19 cellular contexts compared by ENCODE assay signal in the genomic region with DNA sequence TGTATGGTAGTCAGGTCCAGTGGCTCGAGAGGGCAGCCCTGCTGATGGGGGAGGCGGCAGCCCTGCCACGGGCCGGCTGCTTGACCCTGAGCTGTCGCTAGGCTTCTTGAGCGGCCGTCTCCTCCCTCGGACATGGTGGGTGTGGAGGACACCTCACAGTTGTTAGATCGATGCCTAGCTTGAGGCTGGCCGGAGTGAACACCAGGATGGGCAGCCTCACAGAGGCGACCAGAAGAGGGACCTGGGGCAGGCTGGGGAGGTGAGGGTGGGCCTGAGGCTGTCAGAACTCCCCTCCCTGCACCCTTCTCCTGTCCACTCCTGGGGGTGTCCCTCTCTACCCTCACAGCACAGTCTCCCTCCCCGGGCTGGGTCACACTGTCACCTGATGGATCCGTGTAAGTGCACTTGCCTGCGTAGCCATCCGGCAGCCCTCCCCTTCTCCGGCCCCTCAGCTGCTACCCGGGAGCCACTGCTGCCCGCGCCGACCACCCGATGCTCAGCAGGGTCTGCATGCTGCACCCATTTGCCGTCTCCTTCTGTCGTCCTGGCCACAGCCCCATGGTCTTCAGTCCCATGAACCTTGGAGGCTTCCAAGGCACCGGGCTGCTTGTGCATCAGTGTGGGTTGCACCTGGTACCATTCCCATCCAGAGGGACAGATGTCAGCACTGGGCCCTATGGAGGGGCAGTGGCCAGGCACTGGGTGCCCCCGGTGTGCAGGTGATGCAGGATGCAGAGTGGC.
DNase-seq lines count a peak whose midpoint lies in the region; ATAC-seq and TF ChIP-seq lines count a peak whose summit lies in the region.
"Had no signal": no experiment of that assay in that cellular context is flagged by ENCODE, and none has a peak within 500 bp of the region (broad histone marks: within the 10 kb centered on the region; RNA-seq: fewer than 3 reads in every experiment).

No MANE protein-coding gene starts in this region.

- peaks cover 0 to 2% of the 10 kb centered on the region in 2 donors for H3K27me3 Mint-ChIP-seq in CD8-positive, alpha-beta memory T cell
- H3K27me3 Mint-ChIP-seq in naive thymus-derived CD4-positive, alpha-beta T cell: no peaks in the 10 kb centered on the region
- H3K27me3 Mint-ChIP-seq: CD4-positive, alpha-beta memory T cell; CD4-positive, CD25-positive, alpha-beta regulatory T cell had no signal

- H4K8ac ChIP-seq in IMR-90 (ENCODE audit: low read depth in 2 of 2, low read length in 2 of 2) (no peak overlapping the region), neuronal stem cell (ENCODE audit: low read depth, low read length) (no peak overlapping the region)

- H3K14ac ChIP-seq in IMR-90 (replicated peaks; ENCODE audit: low read depth, low read length) (no peak overlapping the region), neuronal stem cell (ENCODE audit: low read length) (peak overlapping the region; percentile 25)

- no peak for TF ChIP-seq RAD21 in IMR-90 (IDR thresholded peaks at IDR 0.05; ENCODE audit: low read length)

- H2BK12ac ChIP-seq in neuronal stem cell (ENCODE audit: low read length): no peak overlapping the region

- H2BK15ac ChIP-seq in IMR-90 (ENCODE audit: low read depth, low read length) (no peak overlapping the region), neuronal stem cell (ENCODE audit: low read length) (no peak overlapping the region)

- H2BK120ac ChIP-seq in IMR-90 (ENCODE audit: low read depth, low read length) (no peak overlapping the region), neuronal stem cell (ENCODE audit: low read depth, low read length) (no peak overlapping the region)

- H2BK5ac ChIP-seq in IMR-90 (ENCODE audit: low read depth, low read length, poor library complexity, severe bottlenecking) (no peak overlapping the region), neuronal stem cell (ENCODE audit: low read length) (no peak overlapping the region)

- no peak overlapping the region for H3K4ac ChIP-seq in IMR-90 (ENCODE audit: low read depth, low read length)
- H3K4ac ChIP-seq in neuronal stem cell (ENCODE audit: low read length): no peak overlapping the region

- H3K79me1 ChIP-seq in IMR-90 (ENCODE audit: low read depth in 1 of 2, low read length in 2 of 2) (peaks cover 0 to 5% of the 10 kb centered on the region in 2 experiments; a peak in 1 of 4 replicates), neuronal stem cell (ENCODE audit: low read depth, low read length) (peaks cover 7% of the 10 kb centered on the region)

- WGBS in IMR-90 (ENCODE audit: extremely low coverage in 2 of 2, insufficient read length in 1 of 2), 2 experiments: 94% methylated on average over 12 of the region's 25 CpGs; no CpG with 5 or more reads in 1 of the 2 experiments
- WGBS in body of pancreas, 2 donors: 59 to 67% methylated on average over 9 to 25 of the region's 25 CpGs
- WGBS in neuronal stem cell (ENCODE audit: extremely low coverage in 2 of 2, insufficient read length in 2 of 2, insufficient replicate concordance in 1 of 2), 2 donors: no CpG with 5 or more reads among the region's 25 CpGs

- TF ChIP-seq POLR2A in IMR-90 (IDR thresholded peaks at IDR 0.05; ENCODE audit: low read depth, low read length) (no peak), body of pancreas (IDR thresholded peaks at IDR 0.05) (no peak)

- H4K91ac ChIP-seq in IMR-90 (ENCODE audit: insufficient read depth, low read depth, low read length) (no peak overlapping the region), neuronal stem cell (ENCODE audit: low read depth, low read length, poor library complexity) (no peak overlapping the region)

- DNase-seq in left ventricle myocardium superior (peak; percentile 25), Right ventricle myocardium inferior (ENCODE audit: missing footprints) (no peak), IMR-90 (no peak), body of pancreas (peak in 3 of 4 donors; percentile 45 to 70 (median 56)), neuronal stem cell (ENCODE audit: low spot score) (no peak)
- no peak for DNase-seq in CD8-positive, alpha-beta memory T cell
- no peak for DNase-seq in naive thymus-derived CD4-positive, alpha-beta T cell
- DNase-seq: 8988T; ACHN; BE2C; Caco-2; Calu3; CD4-positive, alpha-beta memory T cell; CD4-positive, CD25-positive, alpha-beta regulatory T cell; DMS79 treated with DMSO at 0.1 percent for 48 hours; GF-D8 had no signal

- no peak overlapping the region for H2BK20ac ChIP-seq in IMR-90 (ENCODE audit: low read depth, low read length)

- H3K4me2 ChIP-seq in IMR-90 (ENCODE audit: low read depth, low read length): no peak overlapping the region
- H3K4me2 ChIP-seq in neuronal stem cell (ENCODE audit: insufficient read depth, low read length, poor library complexity, severe bottlenecking): no peak overlapping the region
- H3K4me2 ChIP-seq: BLaER1 had no signal

- H3K23ac ChIP-seq in IMR-90 (ENCODE audit: low read depth, low read length) (no peak overlapping the region), neuronal stem cell (ENCODE audit: low read depth, low read length, poor library complexity) (no peak overlapping the region)

- peak overlapping the region; percentile 15 for H2AK9ac ChIP-seq in IMR-90 (replicated peaks; ENCODE audit: low read depth, low read length, poor library complexity)

- H3K18ac ChIP-seq in IMR-90 (ENCODE audit: low read depth, low read length) (no peak overlapping the region), neuronal stem cell (ENCODE audit: low read length) (no peak overlapping the region)

- H3K4me3 Mint-ChIP-seq in CD8-positive, alpha-beta memory T cell: no peak overlapping the region
- H3K4me3 Mint-ChIP-seq in naive thymus-derived CD4-positive, alpha-beta T cell: no peak overlapping the region
- H3K4me3 Mint-ChIP-seq: CD14-positive monocyte; CD4-positive, alpha-beta memory T cell had no signal

- H4K5ac ChIP-seq in IMR-90 (ENCODE audit: low read depth, low read length): no peak overlapping the region

- H3K9ac ChIP-seq in IMR-90 (ENCODE audit: low read depth, low read length) (no peak overlapping the region), neuronal stem cell (ENCODE audit: low read depth, low read length, poor library complexity) (no peak overlapping the region)
- H3K9ac ChIP-seq: BLaER1 had no signal

- POLR2A ChIA-PET in IMR-90 (lab: Charles Lee; ENCODE audit: unreplicated experiment): no interaction called here
- POLR2A ChIA-PET in CD8-positive, alpha-beta memory T cell (lab: Charles Lee): no interaction called here
- POLR2A ChIA-PET in naive thymus-derived CD4-positive, alpha-beta T cell (lab: Charles Lee): no interaction called here

- BruUV-seq in IMR-90 (replicated peaks; lab: Mats Ljungman, UMichigan): no TSS peak

- H4K20me1 ChIP-seq in IMR-90 (ENCODE audit: insufficient read depth, low read length): no peaks in the 10 kb centered on the region

- no peaks in the 10 kb centered on the region for H3K27me3 ChIP-seq in IMR-90 (ENCODE audit: control insufficient read depth, insufficient read depth, low read length)
- no peaks in the 10 kb centered on the region for H3K27me3 ChIP-seq in body of pancreas
- peaks cover 0 to 6% (median 0%) of the 10 kb centered on the region in 3 experiments for H3K27me3 ChIP-seq in neuronal stem cell (ENCODE audit: control insufficient read depth in 3 of 3, insufficient read depth in 3 of 3, low read depth in 1 of 3, low read length in 3 of 3)
- no peaks in the 10 kb centered on the region for H3K27me3 ChIP-seq in CD8-positive, alpha-beta memory T cell (ENCODE audit: insufficient read depth, low read length, poor library complexity, severe bottlenecking)
- no peaks in the 10 kb centered on the region for H3K27me3 ChIP-seq in naive thymus-derived CD4-positive, alpha-beta T cell (ENCODE audit: control insufficient read depth in 2 of 2, insufficient read depth in 2 of 2, low read length in 2 of 2)
- H3K27me3 ChIP-seq: BE2C had no signal

- no peaks in the 10 kb centered on the region for H3K9me3 Mint-ChIP-seq in CD8-positive, alpha-beta memory T cell
- H3K9me3 Mint-ChIP-seq in naive thymus-derived CD4-positive, alpha-beta T cell: peaks cover 0 to 6% (median 0%) of the 10 kb centered on the region in 11 donors
- H3K9me3 Mint-ChIP-seq: CD4-positive, CD25-positive, alpha-beta regulatory T cell had no signal

- dilution Hi-C loops in IMR-90 (cut with HindIII; ENCODE audit: low sequenced_read_pairs, unreplicated experiment): no loop called here

- no peak overlapping the region for H3K27ac ChIP-seq in IMR-90 (ENCODE audit: insufficient read depth, low read length)
- peak overlapping the region; percentile 52 to 78 (median 64) for H3K27ac ChIP-seq in body of pancreas
- H3K27ac ChIP-seq in neuronal stem cell (replicated peaks; ENCODE audit: low read length): no peak overlapping the region
- no peak overlapping the region for H3K27ac ChIP-seq in CD8-positive, alpha-beta memory T cell (ENCODE audit: low read depth, low read length)
- H3K27ac ChIP-seq in naive thymus-derived CD4-positive, alpha-beta T cell (ENCODE audit: low read depth, low read length): no peak overlapping the region
- H3K27ac ChIP-seq: BLaER1 had no signal

- H3K4me3 ChIP-seq in IMR-90 (ENCODE audit: insufficient read depth, low read depth, low read length) (no peak overlapping the region), body of pancreas (no peak overlapping the region), neuronal stem cell (ENCODE audit: low read length in 2 of 2) (no peak overlapping the region)
- H3K4me3 ChIP-seq in CD8-positive, alpha-beta memory T cell (ENCODE audit: low read length): no peak overlapping the region
- no peak overlapping the region for H3K4me3 ChIP-seq in naive thymus-derived CD4-positive, alpha-beta T cell (ENCODE audit: low read length)
- H3K4me3 ChIP-seq: BLaER1 had no signal

- CTCF ChIA-PET in IMR-90 (lab: Yijun Ruan, JAX): no interaction called here
- CTCF ChIA-PET in CD8-positive, alpha-beta memory T cell (lab: Charles Lee): no interaction called here
- CTCF ChIA-PET in naive thymus-derived CD4-positive, alpha-beta T cell (lab: Charles Lee): no interaction called here

- no peak overlapping the region for H3K56ac ChIP-seq in IMR-90 (ENCODE audit: extremely low read depth, insufficient read depth, low read length)

- ATAC-seq in left ventricle myocardium superior (no peak), Right ventricle myocardium inferior (no peak), IMR-90 (ENCODE audit: low read depth) (no peak), body of pancreas (no peak), HG02588 (IDR thresholded peaks at IDR 0.05; ENCODE audit: unreplicated experiment) (no peak)
- ATAC-seq in naive thymus-derived CD4-positive, alpha-beta T cell: no peak

- peaks cover 0 to 3% (median 2%) of the 10 kb centered on the region in 3 donors for H3K4me1 Mint-ChIP-seq in CD8-positive, alpha-beta memory T cell
- peaks cover 0 to 8% (median 0%) of the 10 kb centered on the region in 7 donors for H3K4me1 Mint-ChIP-seq in naive thymus-derived CD4-positive, alpha-beta T cell
- H3K4me1 Mint-ChIP-seq: CD14-positive monocyte had no signal

- H3K9me3 ChIP-seq in IMR-90 (ENCODE audit: control insufficient read depth, insufficient read depth, low read length) (peaks cover 2% of the 10 kb centered on the region; the same call in 1 of the 2 replicates), body of pancreas (no peaks in the 10 kb centered on the region), neuronal stem cell (replicated peaks in 1 of 2; ENCODE audit: control insufficient read depth in 2 of 2, insufficient read depth in 1 of 2, low read depth in 1 of 2, low read length in 2 of 2) (peaks cover 0 to 6% of the 10 kb centered on the region in 2 donors)
- H3K9me3 ChIP-seq in CD8-positive, alpha-beta memory T cell (ENCODE audit: low read length): no peaks in the 10 kb centered on the region
- no peaks in the 10 kb centered on the region for H3K9me3 ChIP-seq in naive thymus-derived CD4-positive, alpha-beta T cell (ENCODE audit: control insufficient read depth in 2 of 3, low read length in 3 of 3)
- H3K9me3 ChIP-seq: BE2C, BLaER1, Caco-2 had no signal

- H3K9me1 ChIP-seq in IMR-90 (ENCODE audit: insufficient read depth, low read length): peaks cover 14% of the 10 kb centered on the region

- H2AK5ac ChIP-seq in IMR-90 (ENCODE audit: low read depth, low read length) (no peak overlapping the region), neuronal stem cell (ENCODE audit: low read depth, low read length) (no peak overlapping the region)

- in situ Hi-C loops in IMR-90 (cut with MboI; ENCODE audit: low sequenced_read_pairs): no loop called here

- H3K36me3 Mint-ChIP-seq in CD8-positive, alpha-beta memory T cell: peaks cover 0 to 25% (median 2%) of the 10 kb centered on the region in 3 donors
- H3K36me3 Mint-ChIP-seq in naive thymus-derived CD4-positive, alpha-beta T cell: peaks cover 0 to 21% (median 1%) of the 10 kb centered on the region in 5 donors
- H3K36me3 Mint-ChIP-seq: CD4-positive, CD25-positive, alpha-beta regulatory T cell had no signal

- H2AFZ ChIP-seq in IMR-90 (replicated peaks; ENCODE audit: low read length, poor library complexity) (no peak overlapping the region), neuronal stem cell (ENCODE audit: low read length) (no peak overlapping the region)

- peak overlapping the region in 1 of 8 donors; percentile 68 for H3K27ac Mint-ChIP-seq in CD8-positive, alpha-beta memory T cell
- H3K27ac Mint-ChIP-seq in naive thymus-derived CD4-positive, alpha-beta T cell: peak overlapping the region in 1 of 9 donors; percentile 51
- H3K27ac Mint-ChIP-seq: CD14-positive monocyte; CD4-positive, alpha-beta memory T cell; CD4-positive, CD25-positive, alpha-beta regulatory T cell had no signal

- peaks cover 17% of the 10 kb centered on the region for H3K4me1 ChIP-seq in IMR-90 (ENCODE audit: control insufficient read depth, insufficient read depth, low read length)
- H3K4me1 ChIP-seq in body of pancreas: peaks cover 40% of the 10 kb centered on the region
- H3K4me1 ChIP-seq in neuronal stem cell (ENCODE audit: control insufficient read depth in 2 of 2, insufficient read depth in 1 of 2, low read depth in 1 of 2, low read length in 2 of 2): peaks cover 0 to 10% of the 10 kb centered on the region in 2 donors
- no peaks in the 10 kb centered on the region for H3K4me1 ChIP-seq in CD8-positive, alpha-beta memory T cell (ENCODE audit: insufficient read depth, low read length)
- H3K4me1 ChIP-seq in naive thymus-derived CD4-positive, alpha-beta T cell (ENCODE audit: control insufficient read depth in 2 of 2, insufficient read depth in 2 of 2, low read length in 2 of 2): no peaks in the 10 kb centered on the region
- H3K4me1 ChIP-seq: BE2C, Caco-2 had no signal

- TF ChIP-seq CTCF in IMR-90 (conservative IDR thresholded peaks at IDR 0.05; ENCODE audit: low read depth, low read length) (no peak), body of pancreas (IDR thresholded peaks at IDR 0.05) (no peak)

- intact Hi-C loops in left ventricle myocardium superior (cut with micrococcal nuclease): no loop called here
- intact Hi-C loops in Right ventricle myocardium inferior (cut with DNase I): no loop called here
- intact Hi-C loops in IMR-90 (cut with micrococcal nuclease): loop anchor here (10.0 kb wide), 1 partner anchor 312 kb away; no protein-coding TSS in a partner anchor
- intact Hi-C loops in body of pancreas (cut with DNase I): loop anchor here (10.0 kb wide), 1 partner anchor 52 kb away; no protein-coding TSS in a partner anchor
- intact Hi-C loops in naive thymus-derived CD4-positive, alpha-beta T cell (cut with micrococcal nuclease): no loop called here

- H3K36me3 ChIP-seq in IMR-90 (ENCODE audit: control insufficient read depth, insufficient read depth, low read length): peaks cover 5% of the 10 kb centered on the region; the same call in 1 of the 2 replicates
- H3K36me3 ChIP-seq in body of pancreas (replicated peaks in 1 of 2; ENCODE audit: insufficient read depth in 1 of 2, low read depth in 2 of 2): no peaks in the 10 kb centered on the region
- peaks cover 0 to 6% of the 10 kb centered on the region in 2 donors for H3K36me3 ChIP-seq in neuronal stem cell (replicated peaks in 1 of 2; ENCODE audit: control insufficient read depth in 2 of 2, insufficient read depth in 2 of 2, low read length in 2 of 2)
- peaks cover 9% of the 10 kb centered on the region for H3K36me3 ChIP-seq in CD8-positive, alpha-beta memory T cell (ENCODE audit: insufficient read depth, low read length)
- H3K36me3 ChIP-seq in naive thymus-derived CD4-positive, alpha-beta T cell (ENCODE audit: control insufficient read depth in 2 of 3, insufficient read depth in 3 of 3, low read length in 3 of 3): peaks cover 0 to 18% (median 0%) of the 10 kb centered on the region in 3 experiments
- H3K36me3 ChIP-seq: BE2C had no signal

Comparison
In these comparisons a context has a peak if more than half of its experiments do, and no peak if none do; other contexts are left out.
1. DNase-seq: peak in left ventricle myocardium superior (single experiment) and body of pancreas (3 of 4); none in Right ventricle myocardium inferior (single experiment), IMR-90 (single experiment), neuronal stem cell (single experiment), CD8-positive, alpha-beta memory T cell (0 of 5) and naive thymus-derived CD4-positive, alpha-beta T cell (0 of 9).
2. H3K27ac ChIP-seq: peak in body of pancreas (4 of 4); none in IMR-90 (single experiment), neuronal stem cell (single experiment), CD8-positive, alpha-beta memory T cell (single experiment) and naive thymus-derived CD4-positive, alpha-beta T cell (single experiment).
3. intact Hi-C loops: an anchor here in IMR-90 (10.0 kb wide) and body of pancreas (10.0 kb wide); none called in left ventricle myocardium superior, Right ventricle myocardium inferior and naive thymus-derived CD4-positive, alpha-beta T cell.